ENCODE assay signal across 1 cellular context in the genomic region with DNA sequence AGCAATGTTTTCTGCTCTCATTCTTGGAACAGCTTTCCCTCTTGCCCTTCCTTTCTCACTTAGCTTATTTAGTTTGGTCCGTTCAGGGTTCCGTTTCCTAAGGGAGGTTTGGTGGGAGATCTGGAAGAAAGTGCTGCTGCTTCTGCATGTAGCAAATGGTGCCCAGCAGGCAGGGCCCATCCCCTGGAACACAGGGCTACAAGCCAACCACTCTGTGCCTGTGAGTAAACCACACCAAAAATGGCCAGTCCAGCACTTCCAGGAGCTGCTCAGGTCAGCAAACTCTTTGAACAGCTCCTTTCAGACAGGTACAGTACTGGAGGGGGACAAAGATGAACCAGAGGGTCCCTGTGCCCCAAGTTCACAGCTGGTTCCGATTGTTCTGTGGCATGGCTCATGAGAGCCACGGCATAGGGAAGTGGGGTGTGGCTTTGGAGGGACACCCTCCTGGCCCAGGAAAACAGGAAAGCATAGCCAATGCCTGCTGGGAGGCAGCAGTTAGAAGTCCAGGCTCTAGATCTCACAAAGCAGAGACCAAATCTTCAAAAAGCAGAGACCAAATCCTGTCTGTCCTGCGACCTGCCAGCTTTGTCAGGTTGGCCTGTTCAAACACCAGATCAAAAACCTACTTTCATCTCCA.
TF ChIP-seq lines count a peak whose summit lies in the region.

No MANE protein-coding gene starts in this region.

TF ChIP-seq in WTC11, 78 proteins besides CTCF, POLR2A, EP300 and RAD21 (continued from another document):
- TF ChIP-seq, protein P1, sequence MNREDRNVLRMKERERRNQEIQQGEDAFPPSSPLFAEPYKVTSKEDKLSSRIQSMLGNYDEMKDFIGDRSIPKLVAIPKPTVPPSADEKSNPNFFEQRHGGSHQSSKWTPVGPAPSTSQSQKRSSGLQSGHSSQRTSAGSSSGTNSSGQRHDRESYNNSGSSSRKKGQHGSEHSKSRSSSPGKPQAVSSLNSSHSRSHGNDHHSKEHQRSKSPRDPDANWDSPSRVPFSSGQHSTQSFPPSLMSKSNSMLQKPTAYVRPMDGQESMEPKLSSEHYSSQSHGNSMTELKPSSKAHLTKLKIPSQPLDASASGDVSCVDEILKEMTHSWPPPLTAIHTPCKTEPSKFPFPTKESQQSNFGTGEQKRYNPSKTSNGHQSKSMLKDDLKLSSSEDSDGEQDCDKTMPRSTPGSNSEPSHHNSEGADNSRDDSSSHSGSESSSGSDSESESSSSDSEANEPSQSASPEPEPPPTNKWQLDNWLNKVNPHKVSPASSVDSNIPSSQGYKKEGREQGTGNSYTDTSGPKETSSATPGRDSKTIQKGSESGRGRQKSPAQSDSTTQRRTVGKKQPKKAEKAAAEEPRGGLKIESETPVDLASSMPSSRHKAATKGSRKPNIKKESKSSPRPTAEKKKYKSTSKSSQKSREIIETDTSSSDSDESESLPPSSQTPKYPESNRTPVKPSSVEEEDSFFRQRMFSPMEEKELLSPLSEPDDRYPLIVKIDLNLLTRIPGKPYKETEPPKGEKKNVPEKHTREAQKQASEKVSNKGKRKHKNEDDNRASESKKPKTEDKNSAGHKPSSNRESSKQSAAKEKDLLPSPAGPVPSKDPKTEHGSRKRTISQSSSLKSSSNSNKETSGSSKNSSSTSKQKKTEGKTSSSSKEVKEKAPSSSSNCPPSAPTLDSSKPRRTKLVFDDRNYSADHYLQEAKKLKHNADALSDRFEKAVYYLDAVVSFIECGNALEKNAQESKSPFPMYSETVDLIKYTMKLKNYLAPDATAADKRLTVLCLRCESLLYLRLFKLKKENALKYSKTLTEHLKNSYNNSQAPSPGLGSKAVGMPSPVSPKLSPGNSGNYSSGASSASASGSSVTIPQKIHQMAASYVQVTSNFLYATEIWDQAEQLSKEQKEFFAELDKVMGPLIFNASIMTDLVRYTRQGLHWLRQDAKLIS (CRISPR knock-in tag; IDR thresholded peaks at IDR 0.05; ENCODE audit: borderline replicate concordance): no peak
- TF ChIP-seq SMAD4 (CRISPR knock-in tag; IDR thresholded peaks at IDR 0.05) (no peak), IRF2 (CRISPR knock-in tag; IDR thresholded peaks at IDR 0.05; ENCODE audit: borderline replicate concordance, low read depth) (no peak), ZNF671 (CRISPR knock-in tag; IDR thresholded peaks at IDR 0.05) (no peak), RORB (CRISPR knock-in tag; IDR thresholded peaks at IDR 0.05) (no peak), NFE2L1 (CRISPR knock-in tag; IDR thresholded peaks at IDR 0.05) (no peak), ATF1 (CRISPR knock-in tag; IDR thresholded peaks at IDR 0.05) (no peak), ZNF219 (CRISPR knock-in tag; IDR thresholded peaks at IDR 0.05; ENCODE audit: borderline replicate concordance) (no peak), CREM (CRISPR knock-in tag; IDR thresholded peaks at IDR 0.05) (no peak), TCF7 (CRISPR knock-in tag; IDR thresholded peaks at IDR 0.05; ENCODE audit: low read depth) (no peak)
- TF ChIP-seq, protein P2, sequence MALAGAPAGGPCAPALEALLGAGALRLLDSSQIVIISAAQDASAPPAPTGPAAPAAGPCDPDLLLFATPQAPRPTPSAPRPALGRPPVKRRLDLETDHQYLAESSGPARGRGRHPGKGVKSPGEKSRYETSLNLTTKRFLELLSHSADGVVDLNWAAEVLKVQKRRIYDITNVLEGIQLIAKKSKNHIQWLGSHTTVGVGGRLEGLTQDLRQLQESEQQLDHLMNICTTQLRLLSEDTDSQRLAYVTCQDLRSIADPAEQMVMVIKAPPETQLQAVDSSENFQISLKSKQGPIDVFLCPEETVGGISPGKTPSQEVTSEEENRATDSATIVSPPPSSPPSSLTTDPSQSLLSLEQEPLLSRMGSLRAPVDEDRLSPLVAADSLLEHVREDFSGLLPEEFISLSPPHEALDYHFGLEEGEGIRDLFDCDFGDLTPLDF (CRISPR knock-in tag; IDR thresholded peaks at IDR 0.05): no peak
- TF ChIP-seq, protein P3, sequence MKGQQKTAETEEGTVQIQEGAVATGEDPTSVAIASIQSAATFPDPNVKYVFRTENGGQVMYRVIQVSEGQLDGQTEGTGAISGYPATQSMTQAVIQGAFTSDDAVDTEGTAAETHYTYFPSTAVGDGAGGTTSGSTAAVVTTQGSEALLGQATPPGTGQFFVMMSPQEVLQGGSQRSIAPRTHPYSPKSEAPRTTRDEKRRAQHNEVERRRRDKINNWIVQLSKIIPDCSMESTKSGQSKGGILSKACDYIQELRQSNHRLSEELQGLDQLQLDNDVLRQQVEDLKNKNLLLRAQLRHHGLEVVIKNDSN (CRISPR knock-in tag; IDR thresholded peaks at IDR 0.05): no peak
- TF ChIP-seq, protein P4, sequence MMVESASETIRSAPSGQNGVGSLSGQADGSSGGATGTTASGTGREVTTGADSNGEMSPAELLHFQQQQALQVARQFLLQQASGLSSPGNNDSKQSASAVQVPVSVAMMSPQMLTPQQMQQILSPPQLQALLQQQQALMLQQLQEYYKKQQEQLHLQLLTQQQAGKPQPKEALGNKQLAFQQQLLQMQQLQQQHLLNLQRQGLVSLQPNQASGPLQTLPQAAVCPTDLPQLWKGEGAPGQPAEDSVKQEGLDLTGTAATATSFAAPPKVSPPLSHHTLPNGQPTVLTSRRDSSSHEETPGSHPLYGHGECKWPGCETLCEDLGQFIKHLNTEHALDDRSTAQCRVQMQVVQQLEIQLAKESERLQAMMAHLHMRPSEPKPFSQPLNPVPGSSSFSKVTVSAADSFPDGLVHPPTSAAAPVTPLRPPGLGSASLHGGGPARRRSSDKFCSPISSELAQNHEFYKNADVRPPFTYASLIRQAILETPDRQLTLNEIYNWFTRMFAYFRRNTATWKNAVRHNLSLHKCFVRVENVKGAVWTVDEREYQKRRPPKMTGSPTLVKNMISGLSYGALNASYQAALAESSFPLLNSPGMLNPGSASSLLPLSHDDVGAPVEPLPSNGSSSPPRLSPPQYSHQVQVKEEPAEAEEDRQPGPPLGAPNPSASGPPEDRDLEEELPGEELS (CRISPR knock-in tag; IDR thresholded peaks at IDR 0.05): no peak
- TF ChIP-seq, protein P5, sequence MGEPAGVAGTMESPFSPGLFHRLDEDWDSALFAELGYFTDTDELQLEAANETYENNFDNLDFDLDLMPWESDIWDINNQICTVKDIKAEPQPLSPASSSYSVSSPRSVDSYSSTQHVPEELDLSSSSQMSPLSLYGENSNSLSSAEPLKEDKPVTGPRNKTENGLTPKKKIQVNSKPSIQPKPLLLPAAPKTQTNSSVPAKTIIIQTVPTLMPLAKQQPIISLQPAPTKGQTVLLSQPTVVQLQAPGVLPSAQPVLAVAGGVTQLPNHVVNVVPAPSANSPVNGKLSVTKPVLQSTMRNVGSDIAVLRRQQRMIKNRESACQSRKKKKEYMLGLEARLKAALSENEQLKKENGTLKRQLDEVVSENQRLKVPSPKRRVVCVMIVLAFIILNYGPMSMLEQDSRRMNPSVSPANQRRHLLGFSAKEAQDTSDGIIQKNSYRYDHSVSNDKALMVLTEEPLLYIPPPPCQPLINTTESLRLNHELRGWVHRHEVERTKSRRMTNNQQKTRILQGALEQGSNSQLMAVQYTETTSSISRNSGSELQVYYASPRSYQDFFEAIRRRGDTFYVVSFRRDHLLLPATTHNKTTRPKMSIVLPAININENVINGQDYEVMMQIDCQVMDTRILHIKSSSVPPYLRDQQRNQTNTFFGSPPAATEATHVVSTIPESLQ (CRISPR knock-in tag; IDR thresholded peaks at IDR 0.05): no peak
